Comparison of ENCODE assay signal across 8 cellular contexts in the genomic region with DNA sequence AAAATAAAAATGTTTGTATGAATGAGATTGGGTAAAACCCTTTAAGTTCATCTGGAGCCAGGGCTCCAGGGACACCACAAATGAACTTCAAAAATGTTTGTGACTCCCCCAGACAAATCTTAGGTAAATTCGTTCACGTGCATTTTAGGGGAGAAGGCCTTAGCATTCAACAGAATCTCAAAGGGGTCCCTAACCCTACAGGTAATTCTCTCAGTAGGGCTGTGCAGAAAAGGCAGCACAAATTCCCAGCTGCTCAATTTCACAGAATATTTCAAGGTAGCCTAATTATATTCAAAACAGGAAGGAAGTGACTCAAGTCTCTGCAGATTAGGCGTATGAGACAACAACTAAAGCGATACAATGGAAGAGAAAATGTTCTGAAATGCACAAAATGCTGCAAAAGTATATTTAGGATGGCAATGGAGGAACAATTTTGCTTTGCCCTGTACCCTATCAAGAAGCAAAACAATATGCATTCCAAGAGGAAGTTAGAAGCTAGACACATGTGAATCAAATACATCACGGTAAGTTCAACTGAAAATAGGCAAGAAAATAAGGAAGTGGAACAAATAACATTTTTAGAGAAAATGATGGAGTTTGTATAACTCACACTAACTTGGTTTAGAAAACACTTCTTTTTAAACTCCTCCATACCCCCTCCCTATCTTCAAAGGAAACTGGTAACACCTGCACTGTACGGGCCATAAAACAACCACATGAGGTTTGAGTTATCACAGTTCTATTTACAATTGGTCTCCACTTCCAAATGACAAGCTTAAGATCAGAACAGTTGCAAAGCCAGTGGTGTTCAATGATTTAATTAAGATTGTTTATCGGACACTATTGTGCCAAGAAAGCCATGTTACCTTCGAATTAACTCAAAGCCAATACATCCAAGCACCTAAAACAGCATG. TPM values are rescaled to one million over a fixed set of nuclear protein-coding genes. Genes with fewer than 3 reads are reported as not detected.
DNase-seq lines count a peak whose midpoint lies in the region; ATAC-seq and TF ChIP-seq lines count a peak whose summit lies in the region.

No MANE protein-coding gene starts in this region.

- H3K4me3 Mint-ChIP-seq in activated naive CD4-positive, alpha-beta T cell treated with anti-CD3 and anti-CD28 coated beads, Interleukin-2, amount 50 U/mL, for 24 hours = peak overlapping the region; percentile 89
- H3K4me3 Mint-ChIP-seq in activated CD4-positive, alpha-beta memory T cell treated with anti-CD3 and anti-CD28 coated beads, Interleukin-2, amount 10 ng/mL, durations not matched to agents 7 days and 5 days = peak overlapping the region; percentile 99

- H3K27me3 Mint-ChIP-seq in activated naive CD4-positive, alpha-beta T cell treated with anti-CD3 and anti-CD28 coated beads, Interleukin-2, amount 50 U/mL, for 24 hours = no peaks in the 10 kb centered on the region
- no peaks in the 10 kb centered on the region for H3K27me3 Mint-ChIP-seq in activated CD4-positive, alpha-beta memory T cell treated with anti-CD3 and anti-CD28 coated beads, Interleukin-2, amount 10 ng/mL, durations not matched to agents 7 days and 5 days

- POLR2A ChIA-PET in activated CD4-positive, alpha-beta memory T cell treated with anti-CD3 and anti-CD28 coated beads, Interleukin-2, amount 10 ng/mL, durations not matched to agents 7 days and 5 days (lab: Charles Lee) = interaction anchor here (0.8 to 4.0 kb wide), 22 partner anchors 9 to 506 kb away, joined by 3 to 29 read pairs (median 4); a partner anchor contains a TSS

- H3K27ac ChIP-seq in upper lobe of left lung = peak overlapping the region; percentile 95 to 98 (median 96)

- H3K27me3 ChIP-seq in kidney epithelial cell (ENCODE audit: control insufficient read depth, insufficient read depth, low read length) (no peaks in the 10 kb centered on the region), upper lobe of left lung (no peaks in the 10 kb centered on the region)

- H3K4me1 Mint-ChIP-seq in activated naive CD4-positive, alpha-beta T cell treated with anti-CD3 and anti-CD28 coated beads, Interleukin-2, amount 50 U/mL, for 24 hours = peaks cover 70% of the 10 kb centered on the region
- peaks cover 62% of the 10 kb centered on the region for H3K4me1 Mint-ChIP-seq in activated CD4-positive, alpha-beta memory T cell treated with anti-CD3 and anti-CD28 coated beads, Interleukin-2, amount 10 ng/mL, durations not matched to agents 7 days and 5 days

- TF ChIP-seq POLR2A in upper lobe of left lung (IDR thresholded peaks at IDR 0.05) = no peak

- H3K27ac Mint-ChIP-seq in activated naive CD4-positive, alpha-beta T cell treated with anti-CD3 and anti-CD28 coated beads, Interleukin-2, amount 50 U/mL, for 24 hours = peak overlapping the region; percentile 83
- H3K27ac Mint-ChIP-seq in activated CD4-positive, alpha-beta memory T cell treated with anti-CD3 and anti-CD28 coated beads, Interleukin-2, amount 10 ng/mL, durations not matched to agents 7 days and 5 days = peak overlapping the region; percentile 94

- H3K9me3 Mint-ChIP-seq in activated naive CD4-positive, alpha-beta T cell treated with anti-CD3 and anti-CD28 coated beads, Interleukin-2, amount 50 U/mL, for 24 hours = no peaks in the 10 kb centered on the region
- H3K9me3 Mint-ChIP-seq in activated CD4-positive, alpha-beta memory T cell treated with anti-CD3 and anti-CD28 coated beads, Interleukin-2, amount 10 ng/mL, durations not matched to agents 7 days and 5 days = no peaks in the 10 kb centered on the region

- peaks cover 13% of the 10 kb centered on the region for H3K36me3 Mint-ChIP-seq in activated naive CD4-positive, alpha-beta T cell treated with anti-CD3 and anti-CD28 coated beads, Interleukin-2, amount 50 U/mL, for 24 hours
- peaks cover 55% of the 10 kb centered on the region for H3K36me3 Mint-ChIP-seq in activated CD4-positive, alpha-beta memory T cell treated with anti-CD3 and anti-CD28 coated beads, Interleukin-2, amount 10 ng/mL, durations not matched to agents 7 days and 5 days (ENCODE audit: low read depth)

- no peak for TF ChIP-seq EP300 in upper lobe of left lung (IDR thresholded peaks at IDR 0.05)

- peaks cover 23 to 46% (median 29%) of the 10 kb centered on the region in 4 donors for H3K4me1 ChIP-seq in upper lobe of left lung

- TF ChIP-seq CTCF in kidney epithelial cell (IDR thresholded peaks at IDR 0.05; ENCODE audit: insufficient read depth, low read length, poor library complexity, severe bottlenecking) (no peak), upper lobe of left lung (IDR thresholded peaks at IDR 0.05) (no peak)

- DNase-seq in activated naive CD4-positive, alpha-beta T cell treated with Interleukin-2 at 50 U/mL for 16 hours = no peak
- no peak for DNase-seq in activated CD4-positive, alpha-beta memory T cell treated with anti-CD3 and anti-CD28 coated beads, Interleukin-2, amount 10 ng/mL, durations not matched to agents 7 days and 5 days
- DNase-seq in kidney epithelial cell (ENCODE audit: low read depth) = no peak
- no peak for DNase-seq in upper lobe of left lung
- DNase-seq in NCI-H2196 (lab: John Stamatoyannopoulos, UW; ENCODE audit: unreplicated experiment) = no peak

- H3K36me3 ChIP-seq in kidney epithelial cell (ENCODE audit: control insufficient read depth, insufficient read depth, low read length) (no peaks in the 10 kb centered on the region), upper lobe of left lung (peaks cover 5 to 20% (median 9%) of the 10 kb centered on the region in 4 donors)

- CTCF ChIA-PET in activated CD4-positive, alpha-beta memory T cell treated with anti-CD3 and anti-CD28 coated beads, Interleukin-2, amount 10 ng/mL, durations not matched to agents 7 days and 5 days (lab: Charles Lee) = interaction anchor here (0.7 to 3.6 kb wide), 6 partner anchors 27 to 149 kb away, joined by 4 to 9 read pairs (median 4); no protein-coding TSS in a partner anchor

- ATAC-seq in upper lobe of left lung (ENCODE audit: low FRiP score in 2 of 2) (no peak), GM18502 (IDR thresholded peaks at IDR 0.05; ENCODE audit: poor library complexity, unreplicated experiment) (no peak), HG02938 (IDR thresholded peaks at IDR 0.05; ENCODE audit: unreplicated experiment) (no peak)

- no peaks in the 10 kb centered on the region for H3K9me3 ChIP-seq in upper lobe of left lung

- H3K4me3 ChIP-seq in kidney epithelial cell (ENCODE audit: low read depth, low read length) (peak overlapping the region; percentile 67), upper lobe of left lung (peak overlapping the region; percentile 88 to 99 (median 96))

- 30 to 36% methylated on average over 8 of the region's 8 CpGs for WGBS in upper lobe of left lung, 2 donors

RNA-seq across cellular contexts. Expression of a gene that starts 1.6 kb away (rescaled TPM):
- total RNA-seq in activated CD4-positive, alpha-beta memory T cell treated with anti-CD3 and anti-CD28 coated beads, Interleukin-2, amount 10 ng/mL, durations not matched to agents 7 days and 5 days = 100 to 1,000 TPM; 107 to 112 TPM
- total RNA-seq in kidney epithelial cell = 20.3 and 23.8 TPM in 2 replicates
- total RNA-seq in upper lobe of left lung = 10 to 100 TPM; 45.1 to 89.1 (median 55.3) TPM

RNA-seq across cellular contexts. Expression of a gene that starts 4.7 kb away (rescaled TPM):
- 10 to 100 TPM; 84.3 to 85.2 TPM for total RNA-seq in activated CD4-positive, alpha-beta memory T cell treated with anti-CD3 and anti-CD28 coated beads, Interleukin-2, amount 10 ng/mL, durations not matched to agents 7 days and 5 days
- total RNA-seq in kidney epithelial cell (40.6 and 73.8 TPM in 2 replicates), upper lobe of left lung (100 to 1,000 TPM in 2 of 6 donors, 10 to 100 TPM in 4; 58.9 to 166 (median 74.6) TPM)

RNA-seq across cellular contexts. Expression of a gene that starts 53.8 kb away (rescaled TPM):
- 10 to 100 TPM; 26.2 to 29.1 TPM for total RNA-seq in activated CD4-positive, alpha-beta memory T cell treated with anti-CD3 and anti-CD28 coated beads, Interleukin-2, amount 10 ng/mL, durations not matched to agents 7 days and 5 days
- 8.8 and 14.5 TPM in 2 replicates for total RNA-seq in kidney epithelial cell
- total RNA-seq in upper lobe of left lung = 10 to 100 TPM in 5 of 6 donors, 1 to 10 TPM in 1; 8.4 to 30.5 (median 19.6) TPM
